ENCODE assay signal across 8 cellular contexts in the genomic region with DNA sequence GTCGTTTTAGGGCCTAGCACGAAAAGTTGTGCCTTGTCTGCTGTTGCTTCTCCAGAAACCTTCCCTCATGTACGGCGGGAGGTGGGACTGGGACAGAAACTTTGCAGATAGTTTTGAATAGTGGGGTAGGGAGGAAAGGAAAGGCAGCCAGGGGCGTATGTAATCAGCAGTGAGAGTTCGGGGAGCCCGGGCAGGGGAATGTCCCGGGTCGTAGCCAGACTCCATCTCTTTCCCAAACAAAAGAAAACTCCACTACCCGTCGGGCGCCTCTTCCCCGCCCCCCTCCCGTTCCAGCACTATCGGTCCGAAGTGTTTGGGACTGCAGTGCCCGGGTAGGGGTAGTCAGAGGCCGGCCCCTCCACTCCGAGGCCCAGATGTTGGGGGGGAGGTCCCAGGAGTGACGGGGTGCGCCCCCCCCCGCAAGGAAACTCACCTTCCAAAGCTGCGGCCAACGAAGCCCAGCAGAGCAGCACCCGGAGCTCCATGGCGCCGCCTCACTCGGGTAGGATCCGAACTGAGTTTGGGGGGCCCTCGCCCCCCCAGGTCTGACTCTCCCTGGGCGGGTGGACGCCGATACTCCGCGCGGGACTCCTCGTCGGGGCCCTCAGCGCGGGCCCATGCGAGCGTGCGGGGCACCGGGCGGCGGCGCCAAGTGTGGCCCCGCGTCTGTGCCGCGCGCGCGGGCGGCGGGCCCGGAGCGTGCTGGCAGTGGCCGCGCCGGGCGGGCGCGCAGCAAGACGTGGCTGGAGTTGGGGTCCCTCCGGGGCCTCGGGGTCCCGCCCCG. TPM values are rescaled to one million over a fixed set of nuclear protein-coding genes. Genes with fewer than 3 reads are reported as not detected.
DNase-seq lines count a peak whose midpoint lies in the region; ATAC-seq, FAIRE-seq and TF ChIP-seq lines count a peak whose summit lies in the region.

No MANE protein-coding gene starts in this region.

- no peak for FAIRE-seq in GM12891 (lab: Jason Lieb, UNC)

- peaks cover 0 to 26% (median 22%) of the 10 kb centered on the region in 9 donors for H3K36me3 ChIP-seq in heart left ventricle

- TF ChIP-seq CTCF in heart left ventricle (IDR thresholded peaks at IDR 0.05), result no peak

- peak overlapping the region; percentile 75 to 94 (median 86) for H3K27ac ChIP-seq in heart left ventricle

- peaks cover 0 to 43% (median 13%) of the 10 kb centered on the region in 12 donors for H3K4me1 ChIP-seq in heart left ventricle

- WGBS in heart left ventricle, 4 donors, result 1 to 2% (median 1%) methylated on average over 14 to 69 of the region's 69 CpGs

- peaks cover 0 to 28% (median 4%) of the 10 kb centered on the region in 9 donors for H3K27me3 ChIP-seq in heart left ventricle

- ATAC-seq in heart left ventricle, result peak in 1 of 4 donors; percentile 7
- no peak for ATAC-seq in HG03439 (IDR thresholded peaks at IDR 0.05; ENCODE audit: unreplicated experiment)
- ATAC-seq in HG02970 (IDR thresholded peaks at IDR 0.05; ENCODE audit: low FRiP score, unreplicated experiment), result no peak
- no peak for ATAC-seq in HG02763 (IDR thresholded peaks at IDR 0.05; ENCODE audit: unreplicated experiment)

- TF ChIP-seq POLR2A in GM12891 (IDR thresholded peaks at IDR 0.05; ENCODE audit: low read depth, low read length) (no peak), heart left ventricle (IDR thresholded peaks at IDR 0.05) (no peak)

- no peaks in the 10 kb centered on the region for H3K9me3 ChIP-seq in heart left ventricle

- peak overlapping the region; percentile 61 to 86 (median 70) for H3K4me3 ChIP-seq in heart left ventricle

- intact Hi-C loops in heart left ventricle (cut with DNase I), result loop anchor here in 3 of 10 donors (1.0 to 2.0 kb wide), 3 partner anchors 24 to 26 kb away; a partner anchor contains a TSS

- peak; percentile 21 for DNase-seq in GM12891 (ENCODE audit: insufficient read length, low spot score)
- DNase-seq in UCSD-AML1 (lab: John Stamatoyannopoulos, UW; ENCODE audit: unreplicated experiment), result peak; percentile 17
- no peak for DNase-seq in heart left ventricle
- peak; percentile 67 for DNase-seq in retina
- DNase-seq in NCI-H1105 treated with DMSO at 0.1 percent for 48 hours (lab: John Stamatoyannopoulos, UW), result no peak

TF ChIP-seq in GM12891, 5 proteins besides CTCF, POLR2A, EP300 and RAD21:
- TF ChIP-seq POLR2AphosphoS5 (IDR thresholded peaks at IDR 0.05; ENCODE audit: low read depth, low read length), result no peak
- TF ChIP-seq PAX5 (IDR thresholded peaks at IDR 0.05; ENCODE audit: insufficient read depth, low read length, severe bottlenecking), result no peak
- TF ChIP-seq SPI1 (IDR thresholded peaks at IDR 0.05; ENCODE audit: low read depth, low read length), result no peak
- no peak for TF ChIP-seq POU2F2 (IDR thresholded peaks at IDR 0.05; ENCODE audit: low read depth, low read length)

RNA-seq across cellular contexts. Expression of a gene that starts 0.6 kb away (rescaled TPM):
- 1.5 TPM for polyA plus RNA-seq in GM12891 (2012; ENCODE audit: low read depth, missing spikeins)
- total RNA-seq in heart left ventricle, result 10 to 100 TPM; 18.0 to 76.2 (median 21.4) TPM
- 10 to 100 TPM; 10.7 to 35.2 TPM for polyA plus RNA-seq in heart left ventricle

RNA-seq across cellular contexts. Expression of a gene that starts 25.8 kb away (rescaled TPM):
- polyA plus RNA-seq in GM12891 (2012; ENCODE audit: low read depth, missing spikeins), result 8.9 TPM
- 10 to 100 TPM in 1 of 9 donors, 1 to 10 TPM in 8; 4.6 to 23.6 (median 7.0) TPM for total RNA-seq in heart left ventricle
- polyA plus RNA-seq in heart left ventricle, result 10 to 100 TPM in 1 of 2 donors, 1 to 10 TPM in 1; 6.4 to 10.5 TPM

RNA-seq across cellular contexts. Expression of a gene that starts 40.4 kb away (rescaled TPM):
- polyA plus RNA-seq in GM12891 (2012; ENCODE audit: low read depth, missing spikeins), result 39.3 TPM
- total RNA-seq in heart left ventricle, result 10 to 100 TPM in 8 of 9 donors, 1 to 10 TPM in 1; 9.2 to 37.3 (median 17.1) TPM
- polyA plus RNA-seq in heart left ventricle, result 10 to 100 TPM; 10.6 to 23.1 TPM

RNA-seq across cellular contexts. Expression of a gene that starts 48.2 kb away (rescaled TPM):
- polyA plus RNA-seq in GM12891 (2012; ENCODE audit: low read depth, missing spikeins), result 138 TPM
- total RNA-seq in heart left ventricle, result 10 to 100 TPM; 31.0 to 62.2 (median 49.5) TPM
- polyA plus RNA-seq in heart left ventricle, result 10 to 100 TPM; 38.0 to 49.7 TPM

Comparison
In these comparisons a context has a peak if more than half of its experiments do, and no peak if none do; other contexts are left out.
1. DNase-seq: peak in GM12891 (single experiment), UCSD-AML1 (single experiment) and retina (single experiment); none in heart left ventricle (0 of 5) and NCI-H1105 treated with DMSO at 0.1 percent for 48 hours (single experiment).